In genomic region chr19:40623403-40624239, GRCh38 we compare ENCODE assay signal across 10 cellular contexts. TPM values are rescaled to one million over a fixed set of nuclear protein-coding genes. Genes with fewer than 3 reads are reported as not detected.
DNase-seq lines count a peak whose midpoint lies in the region; ATAC-seq and TF ChIP-seq lines count a peak whose summit lies in the region.
"Had no signal": no experiment of that assay in that cellular context is flagged by ENCODE, and none has a peak within 500 bp of the region (broad histone marks: within the 10 kb centered on the region; RNA-seq: fewer than 3 reads in every experiment).

No MANE protein-coding gene starts in this region.

- TF ChIP-seq POLR2A in breast epithelium (IDR thresholded peaks at IDR 0.05) = no peak

- no peaks in the 10 kb centered on the region for H3K27me3 ChIP-seq in breast epithelium
- no peaks in the 10 kb centered on the region for H3K27me3 ChIP-seq in NT2/D1 (ENCODE audit: insufficient read depth, insufficient read length)
- H3K27me3 ChIP-seq in thoracic aorta (replicated peaks; ENCODE audit: insufficient read depth) = no peaks in the 10 kb centered on the region
- H3K27me3 ChIP-seq: BLaER1 had no signal

- no peaks in the 10 kb centered on the region for H3K27me3 Mint-ChIP-seq in MCF 10A (ENCODE audit: insufficient read depth, unreplicated experiment)
- H3K27me3 Mint-ChIP-seq in activated T-helper 1 cell treated with anti-CD3 and anti-CD28 coated beads, Interleukin-12 subunit alpha, Interleukin-12 subunit beta, Interleukin-2, Interleukin-4 antibody, amounts not matched to agents 30 ng/mL and 10 ng/mL and 1 ng/mL, durations not matched to agents 14 hours and 24 hours and 36 hours (ENCODE audit: insufficient read depth) = no peaks in the 10 kb centered on the region

- H3K9ac ChIP-seq in NT2/D1 (ENCODE audit: insufficient read length, low read depth) = no peak overlapping the region
- H3K9ac ChIP-seq: BLaER1 had no signal

- H3K4me1 Mint-ChIP-seq in MCF 10A (ENCODE audit: insufficient read depth, unreplicated experiment) = no peaks in the 10 kb centered on the region
- H3K4me1 Mint-ChIP-seq in activated T-helper 1 cell treated with anti-CD3 and anti-CD28 coated beads, Interleukin-12 subunit alpha, Interleukin-12 subunit beta, Interleukin-2, Interleukin-4 antibody, amounts not matched to agents 30 ng/mL and 10 ng/mL and 1 ng/mL, durations not matched to agents 14 hours and 24 hours and 36 hours (ENCODE audit: low read depth) = peaks cover 28% of the 10 kb centered on the region

- no peak for TF ChIP-seq CTCF in MCF 10A (IDR thresholded peaks at IDR 0.05; ENCODE audit: unreplicated experiment)
- TF ChIP-seq CTCF in breast epithelium (IDR thresholded peaks at IDR 0.05) = no peak
- TF ChIP-seq CTCF in fibroblast of the aortic adventitia (IDR thresholded peaks at IDR 0.05; ENCODE audit: insufficient read depth, low read length) = no peak
- no peak for TF ChIP-seq CTCF in thoracic aorta (IDR thresholded peaks at IDR 0.05)

- intact Hi-C loops in MCF 10A (cut with micrococcal nuclease) = no loop called here
- intact Hi-C loops in breast epithelium (cut with DNase I; ENCODE audit: low total_unique reads) = no loop called here
- intact Hi-C loops in activated T-helper 1 cell treated with anti-CD3 and anti-CD28 coated beads, Interleukin-12 subunit alpha, Interleukin-12 subunit beta, Interleukin-2, Interleukin-4 antibody, amounts not matched to agents 30 ng/mL and 10 ng/mL and 1 ng/mL, durations not matched to agents 14 hours and 24 hours and 36 hours (cut with micrococcal nuclease) = no loop called here

- CTCF ChIA-PET in MCF 10A (lab: Yijun Ruan, JAX) = interaction anchor here (0.7 to 5.1 kb wide), 5 partner anchors 8 to 59 kb away, joined by 3 to 48 read pairs (median 3); no protein-coding TSS in a partner anchor

- no peak for ATAC-seq in thoracic aorta (ENCODE audit: insufficient number of reproducible peaks, low FRiP score, low read depth)
- ATAC-seq in GM19397 (IDR thresholded peaks at IDR 0.05; ENCODE audit: unreplicated experiment) = no peak

- no TSS peak for BruUV-seq in MCF 10A (replicated peaks; lab: Mats Ljungman, UMichigan)

- H3K4me3 Mint-ChIP-seq in MCF 10A (ENCODE audit: unreplicated experiment) = no peak overlapping the region
- no peak overlapping the region for H3K4me3 Mint-ChIP-seq in activated T-helper 1 cell treated with anti-CD3 and anti-CD28 coated beads, Interleukin-12 subunit alpha, Interleukin-12 subunit beta, Interleukin-2, Interleukin-4 antibody, amounts not matched to agents 30 ng/mL and 10 ng/mL and 1 ng/mL, durations not matched to agents 14 hours and 24 hours and 36 hours
- H3K4me3 Mint-ChIP-seq: T-helper 1 cell treated with Interleukin-12 subunit alpha and Interleukin-12 subunit beta and Interleukin-4 antibody, amounts not matched to agents 30 μg/mL and 1 μg/mL, for 36 hours had no signal

- H3K27ac ChIP-seq in breast epithelium (no peak overlapping the region), thoracic aorta (peak overlapping the region; percentile 15 to 17)
- H3K27ac ChIP-seq: BLaER1 had no signal

- H3K36me3 Mint-ChIP-seq in MCF 10A (ENCODE audit: insufficient read depth, unreplicated experiment) = peaks cover 34% of the 10 kb centered on the region
- H3K36me3 Mint-ChIP-seq in activated T-helper 1 cell treated with anti-CD3 and anti-CD28 coated beads, Interleukin-12 subunit alpha, Interleukin-12 subunit beta, Interleukin-2, Interleukin-4 antibody, amounts not matched to agents 30 ng/mL and 10 ng/mL and 1 ng/mL, durations not matched to agents 14 hours and 24 hours and 36 hours (ENCODE audit: low read depth) = peaks cover 40% of the 10 kb centered on the region

- H3K4me3 ChIP-seq in breast epithelium = no peak overlapping the region
- H3K4me3 ChIP-seq in NT2/D1 (ENCODE audit: insufficient read length, low read depth) = no peak overlapping the region
- H3K4me3 ChIP-seq in fibroblast of the aortic adventitia (ENCODE audit: low read depth, low read length) = no peak overlapping the region
- no peak overlapping the region for H3K4me3 ChIP-seq in thoracic aorta
- H3K4me3 ChIP-seq: BLaER1 had no signal

- no peaks in the 10 kb centered on the region for H3K9me3 Mint-ChIP-seq in MCF 10A (ENCODE audit: unreplicated experiment)
- H3K9me3 Mint-ChIP-seq in activated T-helper 1 cell treated with anti-CD3 and anti-CD28 coated beads, Interleukin-12 subunit alpha, Interleukin-12 subunit beta, Interleukin-2, Interleukin-4 antibody, amounts not matched to agents 30 ng/mL and 10 ng/mL and 1 ng/mL, durations not matched to agents 14 hours and 24 hours and 36 hours = no peaks in the 10 kb centered on the region
- H3K9me3 Mint-ChIP-seq: T-helper 1 cell treated with Interleukin-12 subunit alpha and Interleukin-12 subunit beta and Interleukin-4 antibody, amounts not matched to agents 30 μg/mL and 1 μg/mL, for 36 hours had no signal

- POLR2A ChIA-PET in MCF 10A (lab: Yijun Ruan, JAX) = interaction anchor here (1.4 kb wide), 1 partner anchor 11 kb away, joined by 3 read pairs; no protein-coding TSS in a partner anchor

- no peaks in the 10 kb centered on the region for H3K36me3 ChIP-seq in breast epithelium
- peaks cover 52% of the 10 kb centered on the region for H3K36me3 ChIP-seq in NT2/D1 (ENCODE audit: insufficient read depth, insufficient read length, low read length)
- H3K36me3 ChIP-seq in thoracic aorta = peaks cover 64% of the 10 kb centered on the region

- DNase-seq in MCF 10A (ENCODE audit: unreplicated experiment) (peak; percentile 43), breast epithelium (ENCODE audit: low spot score in 2 of 2) (no peak), NT2/D1 (ENCODE audit: low read depth, low spot score) (peak; percentile 80), fibroblast of the aortic adventitia (ENCODE audit: low read depth) (peak; percentile 88), thoracic aorta (ENCODE audit: low spot score) (no peak), RKO (ENCODE audit: low spot score) (no peak)
- DNase-seq in activated T-helper 1 cell treated with anti-CD3 and anti-CD28 coated beads, Interleukin-12 subunit alpha, Interleukin-12 subunit beta, Interleukin-2, Interleukin-4 antibody, amounts not matched to agents 30 ng/mL and 10 ng/mL and 1 ng/mL, durations not matched to agents 14 hours and 24 hours and 36 hours (ENCODE audit: low spot score) = no peak

- H3K9me3 ChIP-seq in breast epithelium (no peaks in the 10 kb centered on the region), NT2/D1 (ENCODE audit: insufficient read depth, low read length) (no peaks in the 10 kb centered on the region), thoracic aorta (no peaks in the 10 kb centered on the region)
- H3K9me3 ChIP-seq: BLaER1 had no signal

- H3K4me1 ChIP-seq in breast epithelium (no peaks in the 10 kb centered on the region), NT2/D1 (ENCODE audit: insufficient read depth, insufficient read length) (peaks cover 9% of the 10 kb centered on the region), thoracic aorta (ENCODE audit: control insufficient read depth in 1 of 2, low read depth in 2 of 2) (peaks cover 0 to 6% of the 10 kb centered on the region in 2 donors)
- H3K4me1 ChIP-seq: BLaER1 had no signal

- H3K27ac Mint-ChIP-seq in MCF 10A (ENCODE audit: low read depth, unreplicated experiment) = no peak overlapping the region
- no peak overlapping the region for H3K27ac Mint-ChIP-seq in activated T-helper 1 cell treated with anti-CD3 and anti-CD28 coated beads, Interleukin-12 subunit alpha, Interleukin-12 subunit beta, Interleukin-2, Interleukin-4 antibody, amounts not matched to agents 30 ng/mL and 10 ng/mL and 1 ng/mL, durations not matched to agents 14 hours and 24 hours and 36 hours
- H3K27ac Mint-ChIP-seq: T-helper 1 cell treated with Interleukin-12 subunit alpha and Interleukin-12 subunit beta and Interleukin-4 antibody, amounts not matched to agents 30 μg/mL and 1 μg/mL, for 36 hours had no signal

RNA-seq across cellular contexts. Expression of gene LTBP4, which starts 22.5 kb away (rescaled TPM):
- total RNA-seq in MCF 10A (2022) (76.4 and 103 TPM in 2 replicates), breast epithelium (100 to 1,000 TPM in 1 of 3 donors, 10 to 100 TPM in 2; 52.7 to 130 (median 89.1) TPM), fibroblast of the aortic adventitia (ENCODE audit: low replicate concordance) (31.5 and 38.9 TPM in 2 replicates), thoracic aorta (100 to 1,000 TPM; 687 to 905 TPM)
- total RNA-seq in activated T-helper 1 cell treated with anti-CD3 and anti-CD28 coated beads, Interleukin-12 subunit alpha, Interleukin-12 subunit beta, Interleukin-2, Interleukin-4 antibody, amounts not matched to agents 30 ng/mL and 10 ng/mL and 1 ng/mL, durations not matched to agents 14 hours and 24 hours and 36 hours = 107 and 116 TPM in 2 replicates

RNA-seq across cellular contexts. Expression of gene SHKBP1, which starts 46.9 kb away (rescaled TPM):
- total RNA-seq in MCF 10A (2022) (41.5 and 44.0 TPM in 2 replicates), breast epithelium (10 to 100 TPM; 25.8 to 42.9 (median 34.1) TPM), fibroblast of the aortic adventitia (ENCODE audit: low replicate concordance) (5.7 and 24.9 TPM in 2 replicates), thoracic aorta (10 to 100 TPM; 36.0 to 78.4 TPM)
- total RNA-seq in activated T-helper 1 cell treated with anti-CD3 and anti-CD28 coated beads, Interleukin-12 subunit alpha, Interleukin-12 subunit beta, Interleukin-2, Interleukin-4 antibody, amounts not matched to agents 30 ng/mL and 10 ng/mL and 1 ng/mL, durations not matched to agents 14 hours and 24 hours and 36 hours = 102 and 113 TPM in 2 replicates

Comparison
In these comparisons a context has a peak if more than half of its experiments do, and no peak if none do; other contexts are left out.
1. DNase-seq: peak in MCF 10A (single experiment), NT2/D1 (single experiment) and fibroblast of the aortic adventitia (single experiment); none in breast epithelium (0 of 2), thoracic aorta (single experiment), RKO (single experiment) and activated T-helper 1 cell treated with anti-CD3 and anti-CD28 coated beads, Interleukin-12 subunit alpha, Interleukin-12 subunit beta, Interleukin-2, Interleukin-4 antibody, amounts not matched to agents 30 ng/mL and 10 ng/mL and 1 ng/mL, durations not matched to agents 14 hours and 24 hours and 36 hours (single experiment).
2. H3K27ac ChIP-seq: peak in thoracic aorta (2 of 2); none in breast epithelium (0 of 2).